Comparison of ENCODE assay signal across 8 cellular contexts in genomic region chr1:87826639-87827345, GRCh38.
DNase-seq lines count a peak whose midpoint lies in the region; ATAC-seq and TF ChIP-seq lines count a peak whose summit lies in the region.

No MANE protein-coding gene starts in this region.

- H3K9me3 Mint-ChIP-seq in brain: no peaks in the 10 kb centered on the region

- in situ Hi-C loops in KBM-7 (cut with MboI; ENCODE audit: low pct_unique_long_range_greater_than_20kb, low sequenced_read_pairs) (no loop called here), G401 (cut with HindIII; ENCODE audit: low sequenced_read_pairs) (no loop called here)

- CTCF ChIA-PET in GM10248 (lab: Yijun Ruan, JAX): interaction anchor here (1.1 kb wide), 1 partner anchor 8 kb away, joined by 3 read pairs; no protein-coding TSS in a partner anchor

- peaks cover 4% of the 10 kb centered on the region for H3K4me1 Mint-ChIP-seq in brain

- POLR2A ChIA-PET in GM10248 (lab: Yijun Ruan, JAX): no interaction called here

- peaks cover 3% of the 10 kb centered on the region for H3K27me3 Mint-ChIP-seq in brain

- TF ChIP-seq CTCF in GM10248 (IDR thresholded peaks at IDR 0.05; ENCODE audit: control extremely low read depth, extremely low read depth, low read depth, missing control alignments) (no peak), brain (conservative IDR thresholded peaks at IDR 0.05) (no peak)

- peak; percentile 76 for ATAC-seq in GM21737 (IDR thresholded peaks at IDR 0.05; ENCODE audit: unreplicated experiment)

- H3K4me3 Mint-ChIP-seq in brain: peak overlapping the region in 1 of 5 experiments; percentile 22

- DNase-seq in GM10248 (ENCODE audit: extremely low spot score) (peak; percentile 38), KBM-7 (peak; percentile 21), mucosa of gallbladder (ENCODE audit: low spot score) (peak; percentile 46), G401 (ENCODE audit: low spot score) (no peak), kidney glomerular epithelial cell (lab: John Stamatoyannopoulos, UW) (no peak), 8988T (no peak)

- peak overlapping the region in 3 of 5 experiments; percentile 8 to 81 (median 19) for H3K27ac Mint-ChIP-seq in brain

- H3K36me3 Mint-ChIP-seq in brain: no peaks in the 10 kb centered on the region

Comparison
In these comparisons a context has a peak if more than half of its experiments do, and no peak if none do; other contexts are left out.
1. DNase-seq: peak in GM10248 (single experiment), KBM-7 (single experiment) and mucosa of gallbladder (single experiment); none in G401 (single experiment), kidney glomerular epithelial cell (single experiment) and 8988T (single experiment).